ENCODE assay signal across 8 cellular contexts in genomic region chr19:36973021-36973843, GRCh38. TPM values are rescaled to one million over a fixed set of nuclear protein-coding genes. Genes with fewer than 3 reads are reported as not detected.
A peak's percentile ranks its signal among the peaks of the same experiment; 100 is the strongest.
DNase-seq lines count a peak whose midpoint lies in the region; ATAC-seq and TF ChIP-seq lines count a peak whose summit lies in the region.

No MANE protein-coding gene starts in this region.

- ATAC-seq in GM18498 (IDR thresholded peaks at IDR 0.05; ENCODE audit: unreplicated experiment) (peak; percentile 65), GM21367 (IDR thresholded peaks at IDR 0.05; ENCODE audit: unreplicated experiment) (no peak)

- TF ChIP-seq POLR2A in lower leg skin (IDR thresholded peaks at IDR 0.05), result no peak

- H3K4me3 ChIP-seq in lower leg skin (ENCODE audit: low read depth, poor library complexity, severe bottlenecking), result peak overlapping the region; percentile 32

- DNase-seq in KG1 (lab: John Stamatoyannopoulos, UW) (peak; percentile 84), dermis microvascular lymphatic vessel endothelial cell (ENCODE audit: low read depth in 2 of 2) (peak; percentile 64 to 84), lower leg skin (ENCODE audit: low spot score in 2 of 2) (peak; percentile 54 to 94), HuH-7 (ENCODE audit: low spot score) (no peak)
- DNase-seq in activated CD4-positive, alpha-beta T cell treated with anti-CD3 and anti-CD28 coated beads, Interleukin-2, amount 50 U/mL, for 48 hours, result peak; percentile 78 to 83
- peak; percentile 49 to 64 (median 51) for DNase-seq in stimulated activated CD4-positive, alpha-beta T cell treated with anti-CD3 and anti-CD28 coated beads, TNF-alpha, amount 100 ng/mL, for 4 hours (ENCODE audit: low read depth in 3 of 3)

- intact Hi-C loops in lower leg skin (cut with DNase I; ENCODE audit: low total_unique reads), result no loop called here

- 2% methylated on average over 44 of the region's 56 CpGs for WGBS in lower leg skin, 2 donors

- TF ChIP-seq CTCF in lower leg skin (IDR thresholded peaks at IDR 0.05), result peak in 1 of 3 donors; percentile 76

RNA-seq across cellular contexts. Expression of gene ZNF568, which starts 57.1 kb away (rescaled TPM):
- total RNA-seq in dermis microvascular lymphatic vessel endothelial cell, result 7.0 and 7.6 TPM in 2 replicates
- total RNA-seq in lower leg skin, result 10 to 100 TPM in 2 of 4 donors, 1 to 10 TPM in 2; 7.4 to 12.1 (median 9.4) TPM

RNA-seq across cellular contexts. Expression of gene ZNF829, which starts 57.1 kb away (rescaled TPM):
- total RNA-seq in dermis microvascular lymphatic vessel endothelial cell (1.3 and 1.6 TPM in 2 replicates), lower leg skin (1 to 10 TPM; 3.0 to 3.8 (median 3.4) TPM)
